In the genomic region with DNA sequence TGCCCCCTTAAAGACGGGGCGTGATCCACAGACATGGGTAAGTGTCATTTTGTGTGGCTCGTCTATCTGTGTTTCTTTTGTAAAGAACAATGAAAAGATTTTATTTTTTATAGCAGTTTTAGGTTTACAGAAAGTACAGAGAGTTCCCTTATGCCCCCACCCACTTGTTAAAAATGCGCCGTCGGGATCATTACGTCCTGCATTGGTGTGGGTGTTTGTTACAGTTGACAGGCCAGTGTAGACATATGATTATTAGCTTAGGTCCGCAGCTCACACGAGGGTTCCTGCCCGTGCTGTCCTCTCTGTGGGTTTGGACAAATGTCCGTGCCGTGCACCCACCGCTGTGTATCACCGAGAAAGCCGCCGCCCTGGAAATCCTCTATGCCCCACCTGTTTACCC, we compare ENCODE assay signal across 25 cellular contexts. TPM values are rescaled to one million over a fixed set of nuclear protein-coding genes. Genes with fewer than 3 reads are reported as not detected.
DNase-seq lines count a peak whose midpoint lies in the region; ATAC-seq and TF ChIP-seq lines count a peak whose summit lies in the region.
"Had no signal": no experiment of that assay in that cellular context is flagged by ENCODE, and none has a peak within 500 bp of the region (broad histone marks: within the 10 kb centered on the region; RNA-seq: fewer than 3 reads in every experiment).

No MANE protein-coding gene starts in this region.

- H3K36me3 Mint-ChIP-seq in HFFc6 (ENCODE audit: low read depth) (no peaks in the 10 kb centered on the region), osteocyte (ENCODE audit: unreplicated experiment) (peaks cover 4% of the 10 kb centered on the region)
- H3K36me3 Mint-ChIP-seq in activated CD8-positive, alpha-beta memory T cell treated with anti-CD3 and anti-CD28 coated beads, Interleukin-2, amount 10 ng/mL, durations not matched to agents 7 days and 5 days = no peaks in the 10 kb centered on the region
- H3K36me3 Mint-ChIP-seq in activated CD4-positive, alpha-beta memory T cell treated with anti-CD3 and anti-CD28 coated beads, Interleukin-2, amount 10 ng/mL, durations not matched to agents 7 days and 5 days (ENCODE audit: low read depth) = no peaks in the 10 kb centered on the region
- H3K36me3 Mint-ChIP-seq: CD8-positive, alpha-beta T cell had no signal

- H3K4me3 Mint-ChIP-seq in HFFc6 = peak overlapping the region; percentile 80; the same call in 1 of the 2 replicates
- H3K4me3 Mint-ChIP-seq in activated CD8-positive, alpha-beta memory T cell treated with anti-CD3 and anti-CD28 coated beads, Interleukin-2, amount 10 ng/mL, durations not matched to agents 7 days and 5 days = no peak overlapping the region
- H3K4me3 Mint-ChIP-seq in osteocyte (ENCODE audit: unreplicated experiment) = no peak overlapping the region
- no peak overlapping the region for H3K4me3 Mint-ChIP-seq in activated CD4-positive, alpha-beta memory T cell treated with anti-CD3 and anti-CD28 coated beads, Interleukin-2, amount 10 ng/mL, durations not matched to agents 7 days and 5 days
- H3K4me3 Mint-ChIP-seq: CD8-positive, alpha-beta T cell had no signal

- no peak for ATAC-seq in activated CD8-positive, alpha-beta memory T cell treated with anti-CD3 and anti-CD28 coated beads, Interleukin-2, amount 10 ng/mL, durations not matched to agents 7 days and 5 days
- no peak for ATAC-seq in GM19467 (IDR thresholded peaks at IDR 0.05; ENCODE audit: unreplicated experiment)
- ATAC-seq: CD8-positive, alpha-beta T cell; GM12878; Right ventricle myocardium inferior had no signal

- POLR2A ChIA-PET in activated CD4-positive, alpha-beta memory T cell treated with anti-CD3 and anti-CD28 coated beads, Interleukin-2, amount 10 ng/mL, durations not matched to agents 7 days and 5 days (lab: Charles Lee) = no interaction called here

- peak; percentile 35 for DNase-seq in activated CD8-positive, alpha-beta memory T cell treated with anti-CD3 and anti-CD28 coated beads for 24 hours
- DNase-seq in activated CD8-positive, alpha-beta memory T cell treated with anti-CD3 and anti-CD28 coated beads, Interleukin-2, amount 50 U/mL, for 4 hours = no peak
- DNase-seq in HFFc6 (no peak), osteocyte (ENCODE audit: extremely low spot score, unreplicated experiment) (no peak), activated gamma-delta T cell (lab: John Stamatoyannopoulos, UW) (no peak)
- DNase-seq in activated CD8-positive, alpha-beta memory T cell treated with anti-CD3 and anti-CD28 coated beads, Interleukin-2, amount 10 ng/mL, durations not matched to agents 7 days and 5 days = peak; percentile 19
- no peak for DNase-seq in activated CD4-positive, alpha-beta memory T cell treated with anti-CD3 and anti-CD28 coated beads, Interleukin-2, amount 10 ng/mL, durations not matched to agents 7 days and 5 days
- DNase-seq: Caco-2; DMS79; EL; GDM1; GOT3; HCEC 1CT; KG1; MM.1S; NCI-H2029; NCI-H446 treated with DMSO at 0.1 percent for 48 hours; NCI-H526; NCI-H82; NK-92 treated with Interleukin-12 subunit alpha and Interleukin-12 subunit beta, amount 100 ng/mL, for 24 hours; PC-9 had no signal

- CTCF ChIA-PET in activated CD8-positive, alpha-beta memory T cell treated with anti-CD3 and anti-CD28 coated beads, Interleukin-2, amount 10 ng/mL, durations not matched to agents 7 days and 5 days (lab: Charles Lee) = no interaction called here
- CTCF ChIA-PET in activated CD4-positive, alpha-beta memory T cell treated with anti-CD3 and anti-CD28 coated beads, Interleukin-2, amount 10 ng/mL, durations not matched to agents 7 days and 5 days (lab: Charles Lee) = interaction anchor here (1.6 kb wide), 1 partner anchor 27 kb away, joined by 3 read pairs; no protein-coding TSS in a partner anchor

- H3K4me1 Mint-ChIP-seq in HFFc6 (ENCODE audit: low read depth) = peaks cover 39% of the 10 kb centered on the region
- peaks cover 11% of the 10 kb centered on the region for H3K4me1 Mint-ChIP-seq in activated CD8-positive, alpha-beta memory T cell treated with anti-CD3 and anti-CD28 coated beads, Interleukin-2, amount 10 ng/mL, durations not matched to agents 7 days and 5 days
- H3K4me1 Mint-ChIP-seq in osteocyte (ENCODE audit: unreplicated experiment) = peaks cover 40% of the 10 kb centered on the region
- peaks cover 6% of the 10 kb centered on the region for H3K4me1 Mint-ChIP-seq in activated CD4-positive, alpha-beta memory T cell treated with anti-CD3 and anti-CD28 coated beads, Interleukin-2, amount 10 ng/mL, durations not matched to agents 7 days and 5 days

- no peaks in the 10 kb centered on the region; the same call in 1 of the 2 replicates for H3K27me3 Mint-ChIP-seq in HFFc6 (ENCODE audit: insufficient read depth)
- H3K27me3 Mint-ChIP-seq in activated CD8-positive, alpha-beta memory T cell treated with anti-CD3 and anti-CD28 coated beads, Interleukin-2, amount 10 ng/mL, durations not matched to agents 7 days and 5 days = peaks cover 1% of the 10 kb centered on the region
- H3K27me3 Mint-ChIP-seq in osteocyte (ENCODE audit: unreplicated experiment) = no peaks in the 10 kb centered on the region
- H3K27me3 Mint-ChIP-seq in activated CD4-positive, alpha-beta memory T cell treated with anti-CD3 and anti-CD28 coated beads, Interleukin-2, amount 10 ng/mL, durations not matched to agents 7 days and 5 days = no peaks in the 10 kb centered on the region

- TF ChIP-seq CTCF in HFFc6 (IDR thresholded peaks at IDR 0.05) (no peak), osteocyte (IDR thresholded peaks at IDR 0.05) (no peak)

- H3K27ac Mint-ChIP-seq in HFFc6 (no peak overlapping the region), osteocyte (ENCODE audit: unreplicated experiment) (peak overlapping the region; percentile 14)
- H3K27ac Mint-ChIP-seq in activated CD8-positive, alpha-beta memory T cell treated with anti-CD3 and anti-CD28 coated beads, Interleukin-2, amount 10 ng/mL, durations not matched to agents 7 days and 5 days = no peak overlapping the region
- H3K27ac Mint-ChIP-seq in activated CD4-positive, alpha-beta memory T cell treated with anti-CD3 and anti-CD28 coated beads, Interleukin-2, amount 10 ng/mL, durations not matched to agents 7 days and 5 days = no peak overlapping the region
- H3K27ac Mint-ChIP-seq: CD8-positive, alpha-beta T cell had no signal

- no peaks in the 10 kb centered on the region for H3K9me3 Mint-ChIP-seq in HFFc6
- no peaks in the 10 kb centered on the region for H3K9me3 Mint-ChIP-seq in activated CD8-positive, alpha-beta memory T cell treated with anti-CD3 and anti-CD28 coated beads, Interleukin-2, amount 10 ng/mL, durations not matched to agents 7 days and 5 days (ENCODE audit: low read depth)
- H3K9me3 Mint-ChIP-seq in osteocyte (ENCODE audit: unreplicated experiment) = no peaks in the 10 kb centered on the region
- H3K9me3 Mint-ChIP-seq in activated CD4-positive, alpha-beta memory T cell treated with anti-CD3 and anti-CD28 coated beads, Interleukin-2, amount 10 ng/mL, durations not matched to agents 7 days and 5 days = no peaks in the 10 kb centered on the region
- H3K9me3 Mint-ChIP-seq: CD8-positive, alpha-beta T cell had no signal

RNA-seq across cellular contexts. Expression of a gene that starts 50.5 kb away (rescaled TPM):
- 10 to 100 TPM in 4 of 6 experiments, 1 to 10 TPM in 2; 8.5 to 15.2 (median 12.1) TPM for total RNA-seq in HFFc6 (2021; fragmentation: NEBNext Ultra II Directional; extraction: Animal tissue kit (Norgen Biotek cat#: 25700))
- total RNA-seq in activated CD8-positive, alpha-beta memory T cell treated with anti-CD3 and anti-CD28 coated beads, Interleukin-2, amount 10 ng/mL, durations not matched to agents 7 days and 5 days = 1 to 10 TPM; 2.1 to 5.0 TPM
- 32.5 and 35.6 TPM in 2 replicates for total RNA-seq in osteocyte
- total RNA-seq in activated CD4-positive, alpha-beta memory T cell treated with anti-CD3 and anti-CD28 coated beads, Interleukin-2, amount 10 ng/mL, durations not matched to agents 7 days and 5 days = 1 to 10 TPM; 7.4 to 7.5 TPM

Comparison
In these comparisons a context has a peak if more than half of its experiments do, and no peak if none do; other contexts are left out.
1. DNase-seq: peak in activated CD8-positive, alpha-beta memory T cell treated with anti-CD3 and anti-CD28 coated beads for 24 hours (single experiment) and activated CD8-positive, alpha-beta memory T cell treated with anti-CD3 and anti-CD28 coated beads, Interleukin-2, amount 10 ng/mL, durations not matched to agents 7 days and 5 days (single experiment); none in activated CD8-positive, alpha-beta memory T cell treated with anti-CD3 and anti-CD28 coated beads, Interleukin-2, amount 50 U/mL, for 4 hours (single experiment), HFFc6 (single experiment), osteocyte (single experiment), activated gamma-delta T cell (single experiment) and activated CD4-positive, alpha-beta memory T cell treated with anti-CD3 and anti-CD28 coated beads, Interleukin-2, amount 10 ng/mL, durations not matched to agents 7 days and 5 days (single experiment).